ENCODE assay signal across 8 cellular contexts in the genomic region with DNA sequence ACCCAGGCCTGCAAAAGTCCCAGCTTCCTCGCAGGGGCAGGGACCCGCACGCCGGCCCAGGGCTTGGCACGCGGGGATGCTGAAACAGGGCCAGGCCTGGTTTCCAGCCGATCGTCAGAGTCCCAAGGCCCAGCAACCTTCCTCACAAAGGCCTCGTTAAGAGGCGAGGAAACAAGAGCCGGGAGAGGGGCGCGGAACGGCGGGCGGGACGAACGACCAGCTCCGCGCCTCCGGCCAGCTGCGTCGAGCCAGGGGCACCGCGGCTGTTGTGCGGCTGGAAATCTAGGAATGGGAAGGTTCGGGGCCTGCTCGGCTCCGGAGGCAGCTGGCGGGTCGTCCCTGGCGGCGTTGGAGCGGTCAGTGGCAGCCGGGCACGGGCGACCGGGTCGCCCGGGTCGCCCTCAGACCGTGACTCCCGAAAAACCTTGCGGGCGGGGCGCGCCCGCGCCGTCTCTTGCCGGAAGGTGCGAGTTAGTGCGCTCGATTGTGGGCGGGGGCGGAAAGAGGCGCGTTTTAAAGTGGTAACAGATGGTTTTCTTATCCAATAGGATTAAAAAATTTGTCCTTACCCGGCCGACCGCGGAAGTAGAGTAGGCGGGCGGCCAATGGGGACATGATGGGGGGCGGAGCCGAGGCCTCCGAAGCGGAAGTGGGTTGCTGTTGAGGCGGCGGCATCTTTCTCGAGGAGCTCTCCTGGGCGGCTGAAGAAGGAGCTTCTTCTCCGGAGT.
DNase-seq lines count a peak whose midpoint lies in the region; ATAC-seq and TF ChIP-seq lines count a peak whose summit lies in the region.

A gene with protein sequence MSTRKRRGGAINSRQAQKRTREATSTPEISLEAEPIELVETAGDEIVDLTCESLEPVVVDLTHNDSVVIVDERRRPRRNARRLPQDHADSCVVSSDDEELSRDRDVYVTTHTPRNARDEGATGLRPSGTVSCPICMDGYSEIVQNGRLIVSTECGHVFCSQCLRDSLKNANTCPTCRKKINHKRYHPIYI (plus strand): TSS at position 643 of the 728 bp plus-strand sequence. CDS start 21,388 bp downstream, outside the sequence.

- ATAC-seq in GM19025 (IDR thresholded peaks at IDR 0.05; ENCODE audit: low read depth, unreplicated experiment) (peak; percentile 75), HG03342 (IDR thresholded peaks at IDR 0.05; ENCODE audit: unreplicated experiment) (peak; percentile 79)
- ATAC-seq in central memory CD8-positive, alpha-beta T cell (replicated peaks; ENCODE audit: extremely low read depth, poor library complexity, severe bottlenecking) = peak; percentile 87

- no peaks in the 10 kb centered on the region for H3K27me3 Mint-ChIP-seq in central memory CD8-positive, alpha-beta T cell

- no peaks in the 10 kb centered on the region for H3K9me3 Mint-ChIP-seq in central memory CD8-positive, alpha-beta T cell

- H3K27ac Mint-ChIP-seq in central memory CD8-positive, alpha-beta T cell (ENCODE audit: low read depth) = peak within 1 kb of the TSS; percentile 96

- H3K4me3 Mint-ChIP-seq in central memory CD8-positive, alpha-beta T cell = peak within 1 kb of the TSS; percentile 93

- no peak for TF ChIP-seq CTCF in AG09309 (IDR thresholded peaks at IDR 0.05; ENCODE audit: control insufficient read depth, insufficient read depth, low read depth, low read length, missing control alignments)

- peaks cover 50% of the 10 kb centered on the region for H3K36me3 Mint-ChIP-seq in central memory CD8-positive, alpha-beta T cell (ENCODE audit: insufficient read depth)

- peak within 1 kb of the TSS; percentile 74 for H3K4me3 ChIP-seq in AG09309 (ENCODE audit: control insufficient read depth, low read depth, low read length)

- H3K4me1 Mint-ChIP-seq in central memory CD8-positive, alpha-beta T cell = peaks cover 38% of the 10 kb centered on the region

- DNase-seq in AG09309 (ENCODE audit: low read depth) (peak; percentile 84), NCI-H446 (lab: John Stamatoyannopoulos, UW) (peak; percentile 76 to 92), islet precursor cell (peak; percentile 97)
- DNase-seq in activated CD4-positive, CD25-positive, alpha-beta regulatory T cell treated with anti-CD3 and anti-CD28 coated beads, Interleukin-2, amount 50 U/mL, for 16 hours (ENCODE audit: low read depth, low spot score) = peak; percentile 93
- peak; percentile 88 to 94 for DNase-seq in central memory CD8-positive, alpha-beta T cell (ENCODE audit: low spot score in 2 of 2)
- peak; percentile 92 to 95 (median 94) for DNase-seq in stimulated activated CD4-positive, alpha-beta T cell treated with anti-CD3 and anti-CD28 coated beads, Interleukin-12 subunit alpha, Interleukin-12 subunit beta, amount 100 ng/mL, for 48 hours (ENCODE audit: low read depth in 2 of 3, low spot score in 1 of 3)

Comparison
In these comparisons a context has a peak if more than half of its experiments do, and no peak if none do; other contexts are left out.
1. Peak in every context shown above with its lines: DNase-seq, ATAC-seq and H3K4me3 ChIP-seq.